ENCODE assay signal across 9 cellular contexts in the genomic region with DNA sequence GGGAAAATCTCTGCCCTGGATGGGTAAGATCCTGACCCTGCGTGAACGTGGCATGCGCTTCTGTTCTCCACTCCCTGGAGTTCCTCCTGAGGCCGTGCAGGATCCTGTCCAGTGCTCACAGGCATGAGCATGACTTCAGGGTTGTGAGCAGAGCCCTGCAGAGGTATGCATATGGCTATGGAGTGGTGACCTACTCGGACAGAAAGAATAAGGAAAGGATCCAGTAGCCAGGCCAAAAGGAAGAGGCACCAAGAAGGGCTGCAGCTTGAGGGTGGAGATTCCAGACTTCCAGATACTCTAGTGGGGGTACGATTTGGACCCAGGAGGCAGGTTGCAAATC. TPM values are rescaled to one million over a fixed set of nuclear protein-coding genes. Genes with fewer than 3 reads are reported as not detected.
DNase-seq lines count a peak whose midpoint lies in the region; ATAC-seq and TF ChIP-seq lines count a peak whose summit lies in the region.
"Had no signal": no experiment of that assay in that cellular context is flagged by ENCODE, and none has a peak within 500 bp of the region (broad histone marks: within the 10 kb centered on the region; RNA-seq: fewer than 3 reads in every experiment).

No MANE protein-coding gene starts in this region.

- no peak overlapping the region for H4K8ac ChIP-seq in mesenchymal stem cell (ENCODE audit: low read length)

- H3K23ac ChIP-seq in mesenchymal stem cell (ENCODE audit: low read length in 2 of 2): no peak overlapping the region

- H3K79me1 ChIP-seq in mesenchymal stem cell (replicated peaks; ENCODE audit: low read length, poor library complexity, severe bottlenecking): no peaks in the 10 kb centered on the region

- no peak overlapping the region for H3K27ac ChIP-seq in right atrium auricular region
- H3K27ac ChIP-seq in mesenchymal stem cell (ENCODE audit: low read length, poor library complexity, severe bottlenecking): no peak overlapping the region
- peak overlapping the region in 1 of 4 donors; percentile 55 for H3K27ac ChIP-seq in tibial nerve

- H3K14ac ChIP-seq in mesenchymal stem cell (ENCODE audit: low read length in 2 of 2): no peak overlapping the region

- peak overlapping the region; percentile 86 for H3K27ac Mint-ChIP-seq in activated naive CD8-positive, alpha-beta T cell treated with anti-CD3 and anti-CD28 coated beads for 36 hours
- peak overlapping the region; percentile 30 for H3K27ac Mint-ChIP-seq in type B pancreatic cell

- DNase-seq in Right ventricle myocardium inferior (ENCODE audit: missing footprints) (no peak), right atrium auricular region (ENCODE audit: low spot score) (no peak), mesenchymal stem cell (no peak), type B pancreatic cell (ENCODE audit: extremely low spot score, unreplicated experiment) (no peak), GM10248 (ENCODE audit: extremely low spot score) (no peak), tibial nerve (ENCODE audit: low spot score in 2 of 2) (no peak), posterior vena cava (ENCODE audit: low spot score) (no peak)
- DNase-seq in activated naive CD8-positive, alpha-beta T cell treated with anti-CD3 and anti-CD28 coated beads for 36 hours: no peak
- DNase-seq: activated gamma-delta T cell had no signal

- H2BK5ac ChIP-seq in mesenchymal stem cell (ENCODE audit: low read depth, low read length, poor library complexity, severe bottlenecking): no peak overlapping the region

- TF ChIP-seq EP300 in tibial nerve (IDR thresholded peaks at IDR 0.05): no peak

- H3K27me3 ChIP-seq in right atrium auricular region (no peaks in the 10 kb centered on the region), mesenchymal stem cell (ENCODE audit: control insufficient read depth in 1 of 2, insufficient read depth in 1 of 2, low read length in 2 of 2) (no peaks in the 10 kb centered on the region), tibial nerve (no peaks in the 10 kb centered on the region)

- peak overlapping the region; percentile 71 for H3K4me3 Mint-ChIP-seq in activated naive CD8-positive, alpha-beta T cell treated with anti-CD3 and anti-CD28 coated beads for 36 hours
- no peak overlapping the region for H3K4me3 Mint-ChIP-seq in type B pancreatic cell

- TF ChIP-seq POLR2A in tibial nerve (IDR thresholded peaks at IDR 0.05): no peak

- H3K36me3 ChIP-seq in right atrium auricular region: no peaks in the 10 kb centered on the region
- no peaks in the 10 kb centered on the region for H3K36me3 ChIP-seq in mesenchymal stem cell (ENCODE audit: control insufficient read depth in 1 of 2, insufficient read depth in 2 of 2, low read depth in 1 of 2, low read length in 2 of 2)
- no peaks in the 10 kb centered on the region for H3K36me3 ChIP-seq in tibial nerve

- ATAC-seq in Right ventricle myocardium inferior: peak; percentile 7

- H3K9me3 ChIP-seq in right atrium auricular region (no peaks in the 10 kb centered on the region), mesenchymal stem cell (ENCODE audit: control insufficient read depth, low read length) (no peaks in the 10 kb centered on the region), tibial nerve (no peaks in the 10 kb centered on the region)

- H2BK12ac ChIP-seq in mesenchymal stem cell (ENCODE audit: low read length in 2 of 2): peak overlapping the region in 1 of 2 experiments; percentile 7

- H2AFZ ChIP-seq in mesenchymal stem cell (ENCODE audit: low read depth, low read length): peak overlapping the region; percentile 30

- H3K9me3 Mint-ChIP-seq in activated naive CD8-positive, alpha-beta T cell treated with anti-CD3 and anti-CD28 coated beads for 36 hours: no peaks in the 10 kb centered on the region
- H3K9me3 Mint-ChIP-seq in type B pancreatic cell: no peaks in the 10 kb centered on the region

- TF ChIP-seq CTCF in right atrium auricular region (IDR thresholded peaks at IDR 0.05) (no peak), type B pancreatic cell (conservative IDR thresholded peaks at IDR 0.05) (no peak), GM10248 (IDR thresholded peaks at IDR 0.05; ENCODE audit: control extremely low read depth, extremely low read depth, low read depth, missing control alignments) (no peak), tibial nerve (IDR thresholded peaks at IDR 0.05) (no peak)

- H3K4me2 ChIP-seq in mesenchymal stem cell (ENCODE audit: low read length, poor library complexity, severe bottlenecking): no peak overlapping the region

- peak overlapping the region; percentile 41 for H3K9ac ChIP-seq in mesenchymal stem cell (ENCODE audit: low read length)

- H3K4me3 ChIP-seq in right atrium auricular region: no peak overlapping the region
- no peak overlapping the region for H3K4me3 ChIP-seq in mesenchymal stem cell (ENCODE audit: insufficient read depth in 1 of 2, low read depth in 1 of 2, low read length in 2 of 2)
- H3K4me3 ChIP-seq in tibial nerve: no peak overlapping the region

- no peak overlapping the region for H2BK15ac ChIP-seq in mesenchymal stem cell (ENCODE audit: low read depth, poor library complexity, severe bottlenecking)

- peaks cover 52% of the 10 kb centered on the region for H3K4me1 Mint-ChIP-seq in activated naive CD8-positive, alpha-beta T cell treated with anti-CD3 and anti-CD28 coated beads for 36 hours
- no peaks in the 10 kb centered on the region for H3K4me1 Mint-ChIP-seq in type B pancreatic cell (ENCODE audit: unreplicated experiment)

- H3K36me3 Mint-ChIP-seq in activated naive CD8-positive, alpha-beta T cell treated with anti-CD3 and anti-CD28 coated beads for 36 hours: peaks cover 4% of the 10 kb centered on the region
- no peaks in the 10 kb centered on the region for H3K36me3 Mint-ChIP-seq in type B pancreatic cell

- no peak overlapping the region for H4K91ac ChIP-seq in mesenchymal stem cell (ENCODE audit: low read length)

- H3K4me1 ChIP-seq in right atrium auricular region: peaks cover 0 to 8% of the 10 kb centered on the region in 2 donors
- peaks cover 3% of the 10 kb centered on the region for H3K4me1 ChIP-seq in mesenchymal stem cell (ENCODE audit: control insufficient read depth, insufficient read depth, low read depth, low read length)
- peaks cover 0 to 10% (median 5%) of the 10 kb centered on the region in 4 donors for H3K4me1 ChIP-seq in tibial nerve

- H3K4ac ChIP-seq in mesenchymal stem cell (ENCODE audit: low read depth in 1 of 2, low read length in 2 of 2): no peak overlapping the region

- no peaks in the 10 kb centered on the region for H3K27me3 Mint-ChIP-seq in activated naive CD8-positive, alpha-beta T cell treated with anti-CD3 and anti-CD28 coated beads for 36 hours
- H3K27me3 Mint-ChIP-seq in type B pancreatic cell: peaks cover 6% of the 10 kb centered on the region

- WGBS in mesenchymal stem cell: 81% methylated on average over 6 of the region's 6 CpGs
- 34 to 45% methylated on average over 6 of the region's 6 CpGs for WGBS in tibial nerve, 2 donors

- intact Hi-C loops in Right ventricle myocardium inferior (cut with DNase I): loop anchor here (5.0 kb wide), 2 partner anchors 113 to 128 kb away; no protein-coding TSS in a partner anchor
- intact Hi-C loops in posterior vena cava (cut with DNase I): no loop called here

- CTCF ChIA-PET in GM10248 (lab: Yijun Ruan, JAX): interaction anchor here (0.6 to 7.4 kb wide), 28 partner anchors 10 to 594 kb away, joined by 3 to 112 read pairs (median 4); partner anchors contain the start of genes CD27, LPCAT3, MRPL51 and PTMS

- H2BK120ac ChIP-seq in mesenchymal stem cell (ENCODE audit: low read depth, low read length): no peak overlapping the region

- no peak overlapping the region for H3K18ac ChIP-seq in mesenchymal stem cell (ENCODE audit: low read depth in 1 of 2, low read length in 2 of 2)

- POLR2A ChIA-PET in GM10248 (lab: Yijun Ruan, JAX): interaction anchor here (0.7 to 1.1 kb wide), 3 partner anchors 35 to 47 kb away, joined by 3 to 6 read pairs (median 3); partner anchors contain the start of gene VAMP1

- no peak overlapping the region for H2AK5ac ChIP-seq in mesenchymal stem cell (ENCODE audit: low read length, severe bottlenecking)

RNA-seq across cellular contexts. Expression of gene CD27, which starts 20.8 kb away (rescaled TPM):
- not detected for total RNA-seq in Right ventricle myocardium inferior
- total RNA-seq in right atrium auricular region: 1 to 10 TPM in 1 of 2 donors, not detected in 1; 1.1 TPM
- total RNA-seq in activated naive CD8-positive, alpha-beta T cell treated with anti-CD3 and anti-CD28 coated beads for 36 hours: 100 to 1,000 TPM; 175 to 181 TPM
- not detected for polyA plus RNA-seq in mesenchymal stem cell (2013, experiment 1 of 2)
- not detected for polyA plus RNA-seq in mesenchymal stem cell (2013, experiment 2 of 2)
- total RNA-seq in type B pancreatic cell (ENCODE audit: low replicate concordance): not detected in 2 replicates
- total RNA-seq in tibial nerve: under 1 TPM in 2 of 4 donors, not detected in 2; 0.44 to 0.63 TPM
- total RNA-seq in posterior vena cava: under 1 TPM; 0.42 to 0.43 TPM

RNA-seq across cellular contexts. Expression of gene TAPBPL, which starts 27.9 kb away (rescaled TPM):
- total RNA-seq in Right ventricle myocardium inferior (15.7 TPM), right atrium auricular region (10 to 100 TPM; 14.5 to 16.9 TPM), type B pancreatic cell (ENCODE audit: low replicate concordance) (12.4 and 21.1 TPM in 2 replicates), tibial nerve (10 to 100 TPM; 13.9 to 31.9 (median 25.2) TPM), posterior vena cava (10 to 100 TPM; 15.3 to 20.6 TPM)
- total RNA-seq in activated naive CD8-positive, alpha-beta T cell treated with anti-CD3 and anti-CD28 coated beads for 36 hours: 10 to 100 TPM; 23.7 to 26.6 TPM
- 10.9 TPM for polyA plus RNA-seq in mesenchymal stem cell (2013, experiment 1 of 2)
- 10.7 TPM for polyA plus RNA-seq in mesenchymal stem cell (2013, experiment 2 of 2)

RNA-seq across cellular contexts. Expression of gene LTBR, which starts 40.0 kb away (rescaled TPM):
- 34.3 TPM for total RNA-seq in Right ventricle myocardium inferior
- 10 to 100 TPM; 63.6 to 72.1 TPM for total RNA-seq in right atrium auricular region
- 1 to 10 TPM; 1.1 to 1.5 TPM for total RNA-seq in activated naive CD8-positive, alpha-beta T cell treated with anti-CD3 and anti-CD28 coated beads for 36 hours
- polyA plus RNA-seq in mesenchymal stem cell (2013, experiment 1 of 2): 262 TPM
- polyA plus RNA-seq in mesenchymal stem cell (2013, experiment 2 of 2): 265 TPM
- 18.5 and 98.5 TPM in 2 replicates for total RNA-seq in type B pancreatic cell (ENCODE audit: low replicate concordance)
- 100 to 1,000 TPM; 119 to 234 (median 151) TPM for total RNA-seq in tibial nerve
- 10 to 100 TPM; 86.4 to 92.5 TPM for total RNA-seq in posterior vena cava

RNA-seq across cellular contexts. Expression of gene VAMP1, which starts 46.5 kb away (rescaled TPM):
- total RNA-seq in Right ventricle myocardium inferior: 4.2 TPM
- total RNA-seq in right atrium auricular region: 1 to 10 TPM; 1.7 to 3.6 TPM
- total RNA-seq in activated naive CD8-positive, alpha-beta T cell treated with anti-CD3 and anti-CD28 coated beads for 36 hours: 10 to 100 TPM; 34.8 to 35.7 TPM
- polyA plus RNA-seq in mesenchymal stem cell (2013, experiment 1 of 2): 8.0 TPM
- 8.6 TPM for polyA plus RNA-seq in mesenchymal stem cell (2013, experiment 2 of 2)
- total RNA-seq in type B pancreatic cell (ENCODE audit: low replicate concordance): 10.1 and 12.7 TPM in 2 replicates
- 10 to 100 TPM; 12.0 to 31.0 (median 19.3) TPM for total RNA-seq in tibial nerve
- total RNA-seq in posterior vena cava: 10 to 100 TPM in 1 of 2 donors, 1 to 10 TPM in 1; 6.2 to 11.1 TPM

RNA-seq across cellular contexts. Expression of gene SCNN1A, which starts 48.6 kb away (rescaled TPM):
- total RNA-seq in Right ventricle myocardium inferior: 0.46 TPM
- 10 to 100 TPM in 1 of 2 donors, 1 to 10 TPM in 1; 2.7 to 18.7 TPM for total RNA-seq in right atrium auricular region
- 1 to 10 TPM; 2.7 to 3.7 TPM for total RNA-seq in activated naive CD8-positive, alpha-beta T cell treated with anti-CD3 and anti-CD28 coated beads for 36 hours
- polyA plus RNA-seq in mesenchymal stem cell (2013, experiment 1 of 2): 1.7 TPM
- polyA plus RNA-seq in mesenchymal stem cell (2013, experiment 2 of 2): 1.3 TPM
- total RNA-seq in type B pancreatic cell (ENCODE audit: low replicate concordance): 29.2 and 72.7 TPM in 2 replicates
- 10 to 100 TPM; 15.9 to 46.5 (median 18.8) TPM for total RNA-seq in tibial nerve
- total RNA-seq in posterior vena cava: 1 to 10 TPM; 1.9 to 3.3 TPM

Comparison
In these comparisons a context has a peak if more than half of its experiments do, and no peak if none do; other contexts are left out.
1. RNA of gene CD27, which starts 20.8 kb away (total RNA-seq): 175 to 181 TPM in activated naive CD8-positive, alpha-beta T cell treated with anti-CD3 and anti-CD28 coated beads for 36 hours; 1.1 TPM in right atrium auricular region, 0.44 to 0.63 TPM in tibial nerve, 0.42 to 0.43 TPM in posterior vena cava, not detected in type B pancreatic cell and not detected in Right ventricle myocardium inferior (single experiment); every median in the first group is over 10 times any median in the second.